In the genomic region with DNA sequence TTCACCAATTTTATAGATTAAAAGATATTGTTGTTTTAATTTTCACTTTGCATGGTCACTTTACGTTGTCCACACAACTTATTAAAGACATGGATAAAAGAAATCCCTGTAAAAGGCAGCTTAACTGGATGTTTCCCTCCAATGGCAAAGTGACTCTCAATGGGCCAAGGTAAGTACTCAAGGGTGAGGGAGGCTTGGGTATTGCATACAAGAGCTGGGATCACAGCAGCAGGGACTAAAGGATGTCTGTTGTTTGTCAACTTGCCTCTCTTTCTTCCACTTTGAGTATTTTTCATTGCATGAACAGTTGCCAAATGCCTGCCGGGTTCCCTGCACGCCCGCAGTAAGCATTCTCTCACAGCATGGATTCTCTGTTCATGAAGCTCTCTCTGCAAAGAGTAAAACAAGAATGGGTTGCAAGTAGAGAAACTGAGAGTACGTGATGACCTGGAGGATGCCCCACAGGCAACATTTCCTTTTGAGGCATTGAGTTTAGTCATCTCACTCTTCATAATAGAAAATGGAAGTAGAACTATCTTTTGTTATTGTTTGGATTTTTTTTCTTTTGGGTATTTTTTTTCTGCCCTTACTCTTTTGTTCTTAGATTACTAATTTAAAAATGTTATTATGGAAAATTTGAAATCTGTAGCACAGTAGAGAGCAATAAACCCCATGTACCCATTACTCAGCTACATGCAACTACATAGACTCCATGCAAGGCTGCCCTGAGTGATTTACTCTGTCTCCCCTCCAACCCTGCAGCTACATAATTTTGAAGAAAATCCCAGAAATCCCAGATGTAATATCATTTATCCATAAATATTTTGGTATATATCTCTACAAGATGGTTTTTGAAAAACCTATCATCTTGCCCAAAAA, we compare ENCODE assay signal across 16 cellular contexts. TPM values are rescaled to one million over a fixed set of nuclear protein-coding genes. Genes with fewer than 3 reads are reported as not detected.
DNase-seq lines count a peak whose midpoint lies in the region; ATAC-seq lines count a peak whose summit lies in the region.
"Had no signal": no experiment of that assay in that cellular context is flagged by ENCODE, and none has a peak within 500 bp of the region (broad histone marks: within the 10 kb centered on the region; RNA-seq: fewer than 3 reads in every experiment).

No MANE protein-coding gene starts in this region.

- no peak overlapping the region for H4K8ac ChIP-seq in neuronal stem cell (ENCODE audit: low read depth, low read length)

- ATAC-seq in GM18499 (IDR thresholded peaks at IDR 0.05; ENCODE audit: insufficient read depth, unreplicated experiment) = peak; percentile 94
- peak; percentile 99 for ATAC-seq in GM19351 (IDR thresholded peaks at IDR 0.05; ENCODE audit: unreplicated experiment)
- ATAC-seq in HG02759 (IDR thresholded peaks at IDR 0.05; ENCODE audit: unreplicated experiment) = peak; percentile 94
- ATAC-seq in HG03439 (IDR thresholded peaks at IDR 0.05; ENCODE audit: unreplicated experiment) = peak; percentile 99
- ATAC-seq: mucosa of descending colon, PC-3, right lobe of liver had no signal

- H2BK120ac ChIP-seq in neuronal stem cell (ENCODE audit: low read depth, low read length) = no peak overlapping the region

- no peak overlapping the region for H2AFZ ChIP-seq in neuronal stem cell (ENCODE audit: low read length)

- H2BK5ac ChIP-seq in neuronal stem cell (ENCODE audit: low read length) = no peak overlapping the region

- no peaks in the 10 kb centered on the region for H3K9me3 ChIP-seq in neuronal stem cell (replicated peaks in 1 of 2; ENCODE audit: control insufficient read depth in 2 of 2, insufficient read depth in 1 of 2, low read depth in 1 of 2, low read length in 2 of 2)
- H3K9me3 ChIP-seq: mucosa of descending colon, right lobe of liver, uterus had no signal

- H3K14ac ChIP-seq in neuronal stem cell (ENCODE audit: low read length) = no peak overlapping the region

- no peak overlapping the region for H2BK12ac ChIP-seq in neuronal stem cell (ENCODE audit: low read length)

- no peak overlapping the region for H3K9ac ChIP-seq in neuronal stem cell (ENCODE audit: low read depth, low read length, poor library complexity)

- no peak for DNase-seq in neuronal stem cell (ENCODE audit: low spot score)
- DNase-seq in inferior parietal cortex (ENCODE audit: extremely low spot score) = no peak
- DNase-seq in OCI-M1 (lab: John Stamatoyannopoulos, UW) = no peak
- DNase-seq in H7 = no peak
- DNase-seq: mucosa of descending colon, NCI-H1694, PC-3, right lobe of liver, uterus had no signal

- H3K27me3 ChIP-seq in neuronal stem cell (ENCODE audit: control insufficient read depth in 3 of 3, insufficient read depth in 3 of 3, low read depth in 1 of 3, low read length in 3 of 3) (no peaks in the 10 kb centered on the region), H7 (ENCODE audit: control insufficient read depth, insufficient read depth, low read length) (no peaks in the 10 kb centered on the region)
- H3K27me3 ChIP-seq: right lobe of liver, uterus had no signal

- no peak overlapping the region for H3K27ac ChIP-seq in neuronal stem cell (replicated peaks; ENCODE audit: low read length)
- H3K27ac ChIP-seq: C4-2B, right lobe of liver, uterus had no signal

- H3K23ac ChIP-seq in neuronal stem cell (ENCODE audit: low read depth, low read length, poor library complexity) = no peak overlapping the region

- H3K4me1 ChIP-seq in neuronal stem cell (ENCODE audit: control insufficient read depth in 2 of 2, insufficient read depth in 1 of 2, low read depth in 1 of 2, low read length in 2 of 2) = no peaks in the 10 kb centered on the region
- H3K4me1 ChIP-seq: uterus had no signal

- no peak overlapping the region for H3K4me2 ChIP-seq in neuronal stem cell (ENCODE audit: insufficient read depth, low read length, poor library complexity, severe bottlenecking)

- H3K18ac ChIP-seq in neuronal stem cell (ENCODE audit: low read length) = no peak overlapping the region

- H3K4ac ChIP-seq in neuronal stem cell (ENCODE audit: low read length) = no peak overlapping the region

- no CpG with 5 or more reads among the region's 5 CpGs for WGBS in neuronal stem cell (ENCODE audit: extremely low coverage in 2 of 2, insufficient read length in 2 of 2, insufficient replicate concordance in 1 of 2), 2 donors

- H2BK15ac ChIP-seq in neuronal stem cell (ENCODE audit: low read length) = no peak overlapping the region

- no peaks in the 10 kb centered on the region for H3K79me1 ChIP-seq in neuronal stem cell (ENCODE audit: low read depth, low read length)

- no peak overlapping the region for H4K91ac ChIP-seq in neuronal stem cell (ENCODE audit: low read depth, low read length, poor library complexity)

- H2AK5ac ChIP-seq in neuronal stem cell (ENCODE audit: low read depth, low read length) = no peak overlapping the region

- H3K36me3 ChIP-seq in neuronal stem cell (replicated peaks in 1 of 2; ENCODE audit: control insufficient read depth in 2 of 2, insufficient read depth in 2 of 2, low read length in 2 of 2) = no peaks in the 10 kb centered on the region
- no peaks in the 10 kb centered on the region for H3K36me3 ChIP-seq in H7 (replicated peaks; ENCODE audit: control insufficient read depth, insufficient read depth, low read length)
- H3K36me3 ChIP-seq: right lobe of liver, uterus had no signal

- H3K4me3 ChIP-seq in neuronal stem cell (ENCODE audit: low read length in 2 of 2) (no peak overlapping the region), H7 (ENCODE audit: insufficient read depth, low read depth, low read length) (no peak overlapping the region)
- H3K4me3 ChIP-seq: mucosa of descending colon, right lobe of liver, uterus had no signal

RNA-seq across cellular contexts. Expression of gene GPR141, which starts 26.3 kb away (rescaled TPM):
- not detected for polyA plus RNA-seq in neuronal stem cell (2013, experiment 1 of 2)
- not detected for polyA plus RNA-seq in neuronal stem cell (2013, experiment 2 of 2)
- not detected in 2 replicates for total RNA-seq in H7 (2014; rRNA removed; shearing (Covaris generic))
- total RNA-seq: endothelial cell of umbilical vein; PC-3; T-helper 2 cell treated with Interferon-gamma antibody and Interleukin-4, amounts not matched to agents 100 ng/mL and 5 ng/mL, for 36 hours had no signal
- polyA plus RNA-seq: endothelial cell of umbilical vein had no signal
